10 cellular contexts compared by ENCODE assay signal in genomic region chr2:102657770-102658169, GRCh38. TPM values are rescaled to one million over a fixed set of nuclear protein-coding genes. Genes with fewer than 3 reads are reported as not detected.
A peak's percentile ranks its signal among the peaks of the same experiment; 100 is the strongest.
DNase-seq lines count a peak whose midpoint lies in the region; ATAC-seq and TF ChIP-seq lines count a peak whose summit lies in the region.
"Had no signal": no experiment of that assay in that cellular context is flagged by ENCODE, and none has a peak within 500 bp of the region (broad histone marks: within the 10 kb centered on the region; RNA-seq: fewer than 3 reads in every experiment).

No MANE protein-coding gene starts in this region.

- ATAC-seq in activated CD4-positive, CD25-positive, alpha-beta regulatory T cell treated with anti-CD3 and anti-CD28 coated beads, Interleukin-2, amount 50 U/mL, for 24 hours = peak; percentile 91 to 93
- ATAC-seq in HG02884 (IDR thresholded peaks at IDR 0.05; ENCODE audit: unreplicated experiment) = peak; percentile 77
- no peak; the same call in 1 of the 2 replicates for ATAC-seq in WTC11
- ATAC-seq in HG02623 (IDR thresholded peaks at IDR 0.05; ENCODE audit: unreplicated experiment) = no peak
- ATAC-seq: body of pancreas, left lung had no signal

- POLR2A ChIA-PET in WTC11 (lab: Charles Lee) = no interaction called here

- CTCF ChIA-PET in WTC11 (lab: Charles Lee) = no interaction called here

- no peaks in the 10 kb centered on the region for H3K9me3 Mint-ChIP-seq in WTC11

- no peak overlapping the region for H3K4me3 Mint-ChIP-seq in WTC11

- no peak overlapping the region for H3K27ac Mint-ChIP-seq in WTC11

- DNase-seq in activated CD4-positive, CD25-positive, alpha-beta regulatory T cell treated with anti-CD3 and anti-CD28 coated beads, Interleukin-2, amount 50 U/mL, for 72 hours = no peak
- DNase-seq in astrocyte of the hippocampus (ENCODE audit: low read depth, low spot score) (peak; percentile 40), WTC11 (ENCODE audit: low spot score) (no peak), NCI-H526 treated with DMSO at 0.1 percent for 48 hours (lab: John Stamatoyannopoulos, UW) (no peak)
- peak in 2 of 3 donors; percentile 15 to 23 for DNase-seq in stimulated activated CD4-positive, alpha-beta T cell treated with anti-CD3 and anti-CD28 coated beads, TNF-alpha, amount 100 ng/mL, for 48 hours (ENCODE audit: low read depth in 3 of 3)
- DNase-seq: body of pancreas, left lung had no signal

- H3K36me3 Mint-ChIP-seq in WTC11 = no peaks in the 10 kb centered on the region

- H3K4me1 Mint-ChIP-seq in WTC11 = 0 out of 2 replicates have a peak, but pooled peaks cover 4% of the 10 kb centered on the region

- TF ChIP-seq CTCF in WTC11 (IDR thresholded peaks at IDR 0.05) = no peak

- no peaks in the 10 kb centered on the region for H3K27me3 Mint-ChIP-seq in WTC11 (ENCODE audit: low read depth)

TF ChIP-seq in WTC11, 78 proteins besides CTCF, POLR2A, EP300 and RAD21:
- no peak for TF ChIP-seq RELA (CRISPR knock-in tag; IDR thresholded peaks at IDR 0.05; ENCODE audit: borderline replicate concordance)
- TF ChIP-seq CBFB (CRISPR knock-in tag; IDR thresholded peaks at IDR 0.05; ENCODE audit: low read depth) = no peak
- TF ChIP-seq TCF7 (CRISPR knock-in tag; IDR thresholded peaks at IDR 0.05; ENCODE audit: low read depth) = no peak
- no peak for TF ChIP-seq PRDM15 (CRISPR knock-in tag; IDR thresholded peaks at IDR 0.05)
- TF ChIP-seq NR3C1 (CRISPR knock-in tag; conservative IDR thresholded peaks at IDR 0.05; ENCODE audit: low read depth) = no peak
- no peak for TF ChIP-seq ZNF423 (CRISPR knock-in tag; IDR thresholded peaks at IDR 0.05)
- no peak for TF ChIP-seq NR2C2 (CRISPR knock-in tag; IDR thresholded peaks at IDR 0.05)
- TF ChIP-seq, protein P1, sequence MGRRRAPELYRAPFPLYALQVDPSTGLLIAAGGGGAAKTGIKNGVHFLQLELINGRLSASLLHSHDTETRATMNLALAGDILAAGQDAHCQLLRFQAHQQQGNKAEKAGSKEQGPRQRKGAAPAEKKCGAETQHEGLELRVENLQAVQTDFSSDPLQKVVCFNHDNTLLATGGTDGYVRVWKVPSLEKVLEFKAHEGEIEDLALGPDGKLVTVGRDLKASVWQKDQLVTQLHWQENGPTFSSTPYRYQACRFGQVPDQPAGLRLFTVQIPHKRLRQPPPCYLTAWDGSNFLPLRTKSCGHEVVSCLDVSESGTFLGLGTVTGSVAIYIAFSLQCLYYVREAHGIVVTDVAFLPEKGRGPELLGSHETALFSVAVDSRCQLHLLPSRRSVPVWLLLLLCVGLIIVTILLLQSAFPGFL (CRISPR knock-in tag; IDR thresholded peaks at IDR 0.05; ENCODE audit: borderline replicate concordance) = no peak
- TF ChIP-seq ZNF232 (CRISPR knock-in tag; IDR thresholded peaks at IDR 0.05) = no peak
- no peak for TF ChIP-seq ETV6 (CRISPR knock-in tag; IDR thresholded peaks at IDR 0.05)
- no peak for TF ChIP-seq TEAD1 (CRISPR knock-in tag; IDR thresholded peaks at IDR 0.05)
- no peak for TF ChIP-seq ZNF416 (CRISPR knock-in tag; IDR thresholded peaks at IDR 0.05)
TF ChIP-seq in WTC11: peak in this region for 0.

RNA-seq across cellular contexts. Expression of gene SLC9A2, which starts 38.4 kb away (rescaled TPM):
- 0.07 to 0.16 TPM (median 0.11 TPM) in 3 replicates for total RNA-seq in WTC11 (2021)

Comparison
In these comparisons a context has a peak if more than half of its experiments do, and no peak if none do; other contexts are left out.
1. ATAC-seq: peak in activated CD4-positive, CD25-positive, alpha-beta regulatory T cell treated with anti-CD3 and anti-CD28 coated beads, Interleukin-2, amount 50 U/mL, for 24 hours (2 of 2) and HG02884 (single experiment); none in WTC11 (single experiment) and HG02623 (single experiment).
2. DNase-seq: peak in astrocyte of the hippocampus (single experiment) and stimulated activated CD4-positive, alpha-beta T cell treated with anti-CD3 and anti-CD28 coated beads, TNF-alpha, amount 100 ng/mL, for 48 hours (2 of 3); none in activated CD4-positive, CD25-positive, alpha-beta regulatory T cell treated with anti-CD3 and anti-CD28 coated beads, Interleukin-2, amount 50 U/mL, for 72 hours (single experiment), WTC11 (single experiment) and NCI-H526 treated with DMSO at 0.1 percent for 48 hours (single experiment).